Comparison of ENCODE assay signal across 18 cellular contexts in the genomic region with DNA sequence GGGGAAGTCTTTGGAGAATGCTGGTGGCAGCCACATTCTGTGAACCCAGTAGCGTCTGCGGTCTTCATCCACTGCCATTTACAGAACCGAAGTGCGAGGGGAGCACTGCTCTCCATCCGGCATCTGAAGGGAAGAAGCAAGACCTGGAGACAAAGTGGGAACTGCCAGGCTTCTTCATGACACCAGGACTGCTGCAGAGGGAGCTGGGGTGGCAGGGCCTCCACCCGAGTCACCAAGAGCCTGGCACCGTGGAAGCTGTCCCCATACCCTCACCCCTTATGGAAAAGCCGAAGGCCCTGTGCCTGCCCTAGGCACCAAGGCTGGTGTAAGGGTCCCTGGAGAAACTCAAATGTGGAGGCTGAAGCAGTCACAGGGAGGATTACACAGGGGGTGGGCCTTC.
DNase-seq lines count a peak whose midpoint lies in the region; ATAC-seq and TF ChIP-seq lines count a peak whose summit lies in the region.
"Had no signal": no experiment of that assay in that cellular context is flagged by ENCODE, and none has a peak within 500 bp of the region (broad histone marks: within the 10 kb centered on the region; RNA-seq: fewer than 3 reads in every experiment).

No MANE protein-coding gene starts in this region.

- H2AFZ ChIP-seq in H9 (ENCODE audit: low read length), result no peak overlapping the region

- no peak overlapping the region for H2BK120ac ChIP-seq in H9 (ENCODE audit: low read depth, low read length, poor library complexity, severe bottlenecking)

- CTCF ChIA-PET in naive thymus-derived CD4-positive, alpha-beta T cell (lab: Charles Lee), result no interaction called here

- no peak overlapping the region for H2BK5ac ChIP-seq in H9 (ENCODE audit: insufficient read length, low read length)

- H2AK5ac ChIP-seq in H9 (ENCODE audit: insufficient read length, low read length), result no peak overlapping the region

- no peak overlapping the region for H2BK20ac ChIP-seq in H9 (ENCODE audit: low read depth, low read length, poor library complexity, severe bottlenecking)

- no peak overlapping the region for H3T11ph ChIP-seq in H9 (ENCODE audit: low read length)

- no peak overlapping the region for H3K4me3 ChIP-seq in naive thymus-derived CD4-positive, alpha-beta T cell (ENCODE audit: low read length)

- H3K79me2 ChIP-seq in H9 (ENCODE audit: insufficient read depth, low read length), result no peaks in the 10 kb centered on the region

- peaks cover 0 to 9% of the 10 kb centered on the region in 2 donors for H3K27me3 ChIP-seq in naive thymus-derived CD4-positive, alpha-beta T cell (ENCODE audit: control insufficient read depth in 2 of 2, insufficient read depth in 2 of 2, low read length in 2 of 2)
- no peaks in the 10 kb centered on the region for H3K27me3 ChIP-seq in H9 (ENCODE audit: insufficient read depth, low read length)

- no peak overlapping the region for H3K14ac ChIP-seq in H9 (ENCODE audit: insufficient read depth, low read length)

- peaks cover 71% of the 10 kb centered on the region for H3K27me3 Mint-ChIP-seq in activated CD4-positive, alpha-beta T cell treated with anti-CD3 and anti-CD28 coated beads, Interleukin-2, amount 10 ng/mL, durations not matched to agents 24 days and 14 days
- H3K27me3 Mint-ChIP-seq in natural killer cell treated with Interleukin-12 subunit alpha and Interleukin-12 subunit beta and Interleukin-15 and Interleukin-18, amount 100 ng/mL, for 72 hours, result peaks cover 29 to 49% of the 10 kb centered on the region in 2 donors
- H3K27me3 Mint-ChIP-seq in natural killer cell (ENCODE audit: low read depth in 2 of 2), result peaks cover 57 to 63% of the 10 kb centered on the region in 2 donors
- peaks cover 52 to 76% (median 68%) of the 10 kb centered on the region in 5 donors for H3K27me3 Mint-ChIP-seq in naive thymus-derived CD4-positive, alpha-beta T cell
- H3K27me3 Mint-ChIP-seq in H9 (ENCODE audit: low read depth), result peaks cover 46% of the 10 kb centered on the region

- peak overlapping the region; percentile 58 for H3K4me3 Mint-ChIP-seq in activated CD4-positive, alpha-beta T cell treated with anti-CD3 and anti-CD28 coated beads, Interleukin-2, amount 10 ng/mL, durations not matched to agents 24 days and 14 days
- no peak overlapping the region for H3K4me3 Mint-ChIP-seq in natural killer cell treated with Interleukin-12 subunit alpha and Interleukin-12 subunit beta and Interleukin-15 and Interleukin-18, amount 100 ng/mL, for 72 hours
- H3K4me3 Mint-ChIP-seq in natural killer cell (no peak overlapping the region), H9 (no peak overlapping the region)
- peak overlapping the region in 6 of 10 donors; percentile 10 to 68 (median 48) for H3K4me3 Mint-ChIP-seq in naive thymus-derived CD4-positive, alpha-beta T cell

- no peak overlapping the region for H4K91ac ChIP-seq in H9 (ENCODE audit: insufficient read length, low read depth, low read length)

- H3K23me2 ChIP-seq in H9 (ENCODE audit: insufficient read length, low read depth, low read length, poor library complexity, severe bottlenecking), result no peaks in the 10 kb centered on the region

- H2BK12ac ChIP-seq in H9 (ENCODE audit: insufficient read length, low read depth, low read length), result no peak overlapping the region

- no peak overlapping the region for H3K27ac Mint-ChIP-seq in activated CD4-positive, alpha-beta T cell treated with anti-CD3 and anti-CD28 coated beads, Interleukin-2, amount 10 ng/mL, durations not matched to agents 24 days and 14 days
- H3K27ac Mint-ChIP-seq in natural killer cell treated with Interleukin-12 subunit alpha and Interleukin-12 subunit beta and Interleukin-15 and Interleukin-18, amount 100 ng/mL, for 72 hours, result no peak overlapping the region
- no peak overlapping the region for H3K27ac Mint-ChIP-seq in natural killer cell
- H3K27ac Mint-ChIP-seq in naive thymus-derived CD4-positive, alpha-beta T cell, result no peak overlapping the region
- no peak overlapping the region for H3K27ac Mint-ChIP-seq in H9

- H3K79me1 ChIP-seq in H9 (ENCODE audit: insufficient read depth, low read depth, low read length, poor library complexity, severe bottlenecking), result no peaks in the 10 kb centered on the region

- no peak for ATAC-seq in natural killer cell treated with Interleukin-12 subunit alpha and Interleukin-12 subunit beta and Interleukin-15 and Interleukin-18, amount 100 ng/mL, for 72 hours
- ATAC-seq in natural killer cell (no peak), GM18517 (IDR thresholded peaks at IDR 0.05; ENCODE audit: unreplicated experiment) (no peak)
- no peak for ATAC-seq in naive thymus-derived CD4-positive, alpha-beta T cell

- H3K4me1 Mint-ChIP-seq in activated CD4-positive, alpha-beta T cell treated with anti-CD3 and anti-CD28 coated beads, Interleukin-2, amount 10 ng/mL, durations not matched to agents 24 days and 14 days, result peaks cover 5% of the 10 kb centered on the region
- peaks cover 0 to 5% of the 10 kb centered on the region in 2 donors for H3K4me1 Mint-ChIP-seq in natural killer cell treated with Interleukin-12 subunit alpha and Interleukin-12 subunit beta and Interleukin-15 and Interleukin-18, amount 100 ng/mL, for 72 hours (ENCODE audit: low read depth in 2 of 2)
- H3K4me1 Mint-ChIP-seq in natural killer cell, result peaks cover 0 to 4% of the 10 kb centered on the region in 2 donors
- peaks cover 0 to 15% (median 7%) of the 10 kb centered on the region in 7 donors for H3K4me1 Mint-ChIP-seq in naive thymus-derived CD4-positive, alpha-beta T cell
- H3K4me1 Mint-ChIP-seq in H9, result peaks cover 14 to 35% of the 10 kb centered on the region in 2 experiments

- no peak overlapping the region for H3K9ac ChIP-seq in H9 (ENCODE audit: extremely low read depth, insufficient read length, low read length)

- no peak overlapping the region for H3K18ac ChIP-seq in H9 (ENCODE audit: insufficient read length, low read depth, low read length)

- H3K56ac ChIP-seq in H9 (ENCODE audit: insufficient read length, low read depth, low read length), result no peak overlapping the region

- no CpG with 5 or more reads among the region's 8 CpGs for WGBS in H9 (ENCODE audit: extremely low coverage, insufficient read length, low lambda C conversion rate)

- H2BK15ac ChIP-seq in H9 (ENCODE audit: low read depth, low read length), result no peak overlapping the region

- H3K4me2 ChIP-seq in H9 (ENCODE audit: insufficient read depth, insufficient read length, low read length), result no peak overlapping the region

- POLR2A ChIA-PET in naive thymus-derived CD4-positive, alpha-beta T cell (lab: Charles Lee), result no interaction called here

- no peak for DNase-seq in activated CD4-positive, alpha-beta T cell treated with anti-CD3 and anti-CD28 coated beads, Interleukin-2, amount 10 ng/mL, durations not matched to agents 24 days and 14 days
- DNase-seq in activated CD4-positive, alpha-beta T cell treated with anti-CD3 and anti-CD28 coated beads for 48 hours, result no peak
- peak; percentile 22 for DNase-seq in natural killer cell treated with Interleukin-12 subunit alpha and Interleukin-12 subunit beta and Interleukin-15 and Interleukin-18, amount 100 ng/mL, for 72 hours (ENCODE audit: low spot score)
- DNase-seq in natural killer cell (no peak), H9 (no peak)
- no peak for DNase-seq in naive thymus-derived CD4-positive, alpha-beta T cell
- no peak for DNase-seq in stimulated activated CD4-positive, alpha-beta T cell treated with anti-CD3 and anti-CD28 coated beads, Interleukin-1b, Interleukin-23, amount 100 ng/mL, for 48 hours
- DNase-seq: DMS 273 treated with DMSO at 0.1 percent for 48 hours, HCEC 1CT, IMR-90, Kasumi-1, NCI-H1417, NCI-H1930, NCI-H2171 treated with DMSO at 0.1 percent for 48 hours, NCI-H82, SHP77 had no signal

- no peaks in the 10 kb centered on the region for H4K20me1 ChIP-seq in H9 (ENCODE audit: control insufficient read depth, insufficient read depth, insufficient read length)

- no peaks in the 10 kb centered on the region for H3K36me3 ChIP-seq in naive thymus-derived CD4-positive, alpha-beta T cell (ENCODE audit: control insufficient read depth in 2 of 3, insufficient read depth in 3 of 3, low read length in 3 of 3)

- no peak overlapping the region for H3K27ac ChIP-seq in naive thymus-derived CD4-positive, alpha-beta T cell (ENCODE audit: low read depth, low read length)
- H3K27ac ChIP-seq in H9 (ENCODE audit: insufficient read length, low read depth, low read length), result no peak overlapping the region
- H3K27ac ChIP-seq: 22Rv1 had no signal

- no peaks in the 10 kb centered on the region for H3K36me3 Mint-ChIP-seq in activated CD4-positive, alpha-beta T cell treated with anti-CD3 and anti-CD28 coated beads, Interleukin-2, amount 10 ng/mL, durations not matched to agents 24 days and 14 days (ENCODE audit: low read depth)
- H3K36me3 Mint-ChIP-seq in natural killer cell treated with Interleukin-12 subunit alpha and Interleukin-12 subunit beta and Interleukin-15 and Interleukin-18, amount 100 ng/mL, for 72 hours, result no peaks in the 10 kb centered on the region
- H3K36me3 Mint-ChIP-seq in natural killer cell (no peaks in the 10 kb centered on the region), H9 (ENCODE audit: insufficient read depth in 1 of 3, low read depth in 3 of 3) (no peaks in the 10 kb centered on the region)
- no peaks in the 10 kb centered on the region for H3K36me3 Mint-ChIP-seq in naive thymus-derived CD4-positive, alpha-beta T cell

- H3K9me3 Mint-ChIP-seq in activated CD4-positive, alpha-beta T cell treated with anti-CD3 and anti-CD28 coated beads, Interleukin-2, amount 10 ng/mL, durations not matched to agents 24 days and 14 days, result no peaks in the 10 kb centered on the region
- no peaks in the 10 kb centered on the region for H3K9me3 Mint-ChIP-seq in natural killer cell treated with Interleukin-12 subunit alpha and Interleukin-12 subunit beta and Interleukin-15 and Interleukin-18, amount 100 ng/mL, for 72 hours
- H3K9me3 Mint-ChIP-seq in natural killer cell (no peaks in the 10 kb centered on the region), H9 (no peaks in the 10 kb centered on the region; a peak in 1 of 5 replicates)
- no peaks in the 10 kb centered on the region for H3K9me3 Mint-ChIP-seq in naive thymus-derived CD4-positive, alpha-beta T cell

- no peak overlapping the region for H4K8ac ChIP-seq in H9 (replicated peaks; ENCODE audit: insufficient read length, low read depth, low read length)

- intact Hi-C loops in activated CD4-positive, alpha-beta T cell treated with anti-CD3 and anti-CD28 coated beads, Interleukin-2, amount 10 ng/mL, durations not matched to agents 24 days and 14 days (cut with micrococcal nuclease), result no loop called here
- intact Hi-C loops in natural killer cell (cut with micrococcal nuclease), result no loop called here
- intact Hi-C loops in naive thymus-derived CD4-positive, alpha-beta T cell (cut with micrococcal nuclease), result no loop called here

- no peaks in the 10 kb centered on the region for H3K4me1 ChIP-seq in naive thymus-derived CD4-positive, alpha-beta T cell (ENCODE audit: control insufficient read depth in 2 of 2, insufficient read depth in 2 of 2, low read length in 2 of 2)
- H3K4me1 ChIP-seq in H9 (ENCODE audit: insufficient read depth, low read length), result no peaks in the 10 kb centered on the region

- TF ChIP-seq CTCF in natural killer cell (IDR thresholded peaks at IDR 0.05) (no peak), H9 (conservative IDR thresholded peaks at IDR 0.05) (no peak)

- no peak overlapping the region for H4K5ac ChIP-seq in H9 (ENCODE audit: insufficient read length, low read depth, low read length)

- H3K23ac ChIP-seq in H9 (ENCODE audit: insufficient read length, low read depth, low read length), result no peak overlapping the region

- no peak overlapping the region for H3K4ac ChIP-seq in H9 (ENCODE audit: low read depth, low read length)

- no peaks in the 10 kb centered on the region for H3K9me3 ChIP-seq in naive thymus-derived CD4-positive, alpha-beta T cell (ENCODE audit: control insufficient read depth in 2 of 3, low read length in 3 of 3)
- no peaks in the 10 kb centered on the region for H3K9me3 ChIP-seq in H9 (ENCODE audit: control insufficient read depth, low read depth, low read length)

Comparison
In these comparisons a context has a peak if more than half of its experiments do, and no peak if none do; other contexts are left out.
1. H3K4me3 Mint-ChIP-seq: peak in activated CD4-positive, alpha-beta T cell treated with anti-CD3 and anti-CD28 coated beads, Interleukin-2, amount 10 ng/mL, durations not matched to agents 24 days and 14 days (single experiment) and naive thymus-derived CD4-positive, alpha-beta T cell (6 of 10); none in natural killer cell treated with Interleukin-12 subunit alpha and Interleukin-12 subunit beta and Interleukin-15 and Interleukin-18, amount 100 ng/mL, for 72 hours (single experiment), natural killer cell (single experiment) and H9 (0 of 2).